Comparison of ENCODE assay signal across 8 cellular contexts in the genomic region with DNA sequence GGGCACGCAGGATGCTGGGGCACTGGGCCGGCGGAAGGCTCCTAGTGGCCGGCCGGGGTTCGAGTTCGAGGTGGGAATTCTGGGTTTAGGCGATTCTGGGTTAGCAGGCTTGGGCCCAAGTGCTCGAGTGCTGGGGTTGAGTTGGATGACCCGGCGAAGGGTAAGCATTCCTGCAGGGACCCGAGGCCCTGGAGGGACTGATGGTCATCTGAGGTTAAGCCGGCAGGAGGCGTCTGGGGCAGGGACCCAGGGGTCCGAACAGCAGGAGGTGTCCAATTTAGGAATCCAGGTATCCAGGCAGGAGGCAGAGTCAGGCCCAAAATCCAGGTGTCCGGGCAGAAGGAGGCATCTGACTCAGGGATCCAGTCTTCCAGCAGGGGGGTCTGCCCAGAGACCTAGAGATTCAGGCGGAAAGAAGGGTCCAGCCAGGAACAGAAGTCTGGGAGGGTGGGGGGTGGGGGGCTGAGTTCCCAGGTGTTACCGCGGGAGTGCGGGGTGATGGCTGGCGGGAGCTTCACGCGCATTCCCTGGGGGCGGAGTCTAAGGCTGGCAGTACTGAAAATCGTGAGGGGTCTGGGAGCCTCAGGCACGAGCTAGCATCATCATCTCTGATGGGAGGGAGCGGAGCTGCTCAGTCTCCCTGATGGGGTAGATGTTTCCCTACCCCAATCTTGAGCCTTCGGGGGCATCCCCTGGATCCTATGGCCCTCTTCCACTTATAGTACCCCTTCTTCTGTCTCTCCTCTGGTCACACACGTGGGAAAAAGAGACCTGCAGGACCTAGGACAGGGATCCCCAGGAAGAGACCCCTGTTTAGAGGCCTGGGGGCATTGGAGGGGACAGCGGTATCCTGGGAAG. TPM values are rescaled to one million over a fixed set of nuclear protein-coding genes. Genes with fewer than 3 reads are reported as not detected.
DNase-seq lines count a peak whose midpoint lies in the region; ATAC-seq and TF ChIP-seq lines count a peak whose summit lies in the region.

No MANE protein-coding gene starts in this region.

- no peak overlapping the region for H2AFZ ChIP-seq in neural cell (ENCODE audit: low read depth, low read length)

- H3K9me2 ChIP-seq in neural cell (ENCODE audit: insufficient read depth, low read length) = no peaks in the 10 kb centered on the region

- no peaks in the 10 kb centered on the region for H3K27me3 ChIP-seq in neural cell (ENCODE audit: insufficient read depth, low read depth, low read length)

- peak overlapping the region; percentile 75 for H3K4me3 ChIP-seq in neural cell (ENCODE audit: low read length)

- ATAC-seq in HG02938 (IDR thresholded peaks at IDR 0.05; ENCODE audit: unreplicated experiment) = no peak

- H3K9me3 Mint-ChIP-seq in dendritic cell treated with granulocyte-macrophage colony-stimulating factor and Interleukin-4, amounts not matched to agents 40 ng/mL and 50 ng/mL, for 4 days = no peaks in the 10 kb centered on the region

- no peaks in the 10 kb centered on the region for H3K36me3 Mint-ChIP-seq in dendritic cell treated with granulocyte-macrophage colony-stimulating factor and Interleukin-4, amounts not matched to agents 40 ng/mL and 50 ng/mL, for 4 days (ENCODE audit: low read depth)

- H3K27ac ChIP-seq in KOPT-K1 (ENCODE audit: low read depth, low read length, poor library complexity, severe bottlenecking) (peak overlapping the region; percentile 49), neural cell (ENCODE audit: low read length) (no peak overlapping the region)

- peak overlapping the region; percentile 67 for H3K4me2 ChIP-seq in neural cell (ENCODE audit: low read length)

- intact Hi-C loops in dendritic cell treated with granulocyte-macrophage colony-stimulating factor and Interleukin-4, amounts not matched to agents 40 ng/mL and 50 ng/mL, for 4 days (cut with micrococcal nuclease) = loop anchor here (1.0 kb wide), 2 partner anchors 36 to 93 kb away; no protein-coding TSS in a partner anchor

- peak overlapping the region; percentile 76 for H3K4me3 Mint-ChIP-seq in dendritic cell treated with granulocyte-macrophage colony-stimulating factor and Interleukin-4, amounts not matched to agents 40 ng/mL and 50 ng/mL, for 4 days

- DNase-seq in GM10266 (ENCODE audit: extremely low spot score) (no peak), hippocampal formation (lab: John Stamatoyannopoulos, UW) (no peak), SKM-1 treated with dmso at 0.1 percent for 144 hours (lab: John Stamatoyannopoulos, UW; ENCODE audit: unreplicated experiment) (no peak)
- no peak for DNase-seq in stimulated activated CD4-positive, alpha-beta T cell treated with anti-CD3 and anti-CD28 coated beads, Interleukin-4, amount 100 ng/mL, for 24 hours

- H3K79me2 ChIP-seq in neural cell (replicated peaks; ENCODE audit: insufficient read depth, low read length) = no peaks in the 10 kb centered on the region

- TF ChIP-seq RAD21 in neural cell (conservative IDR thresholded peaks at IDR 0.05) = no peak

- TF ChIP-seq CTCF in GM10266 (IDR thresholded peaks at IDR 0.05; ENCODE audit: control insufficient read depth, insufficient read depth, low read depth, missing control alignments) (peak; percentile 17), neural cell (IDR thresholded peaks at IDR 0.05; ENCODE audit: poor library complexity, severe bottlenecking) (no peak)

- peak overlapping the region; percentile 84 for H3K9ac ChIP-seq in neural cell (ENCODE audit: low read length)

- peak overlapping the region; percentile 74 for H3K27ac Mint-ChIP-seq in dendritic cell treated with granulocyte-macrophage colony-stimulating factor and Interleukin-4, amounts not matched to agents 40 ng/mL and 50 ng/mL, for 4 days

- no peaks in the 10 kb centered on the region for H4K20me1 ChIP-seq in neural cell (ENCODE audit: insufficient read depth)

- TF ChIP-seq EP300 in neural cell (conservative IDR thresholded peaks at IDR 0.05; ENCODE audit: poor library complexity, severe bottlenecking) = no peak

- H3K4me1 Mint-ChIP-seq in dendritic cell treated with granulocyte-macrophage colony-stimulating factor and Interleukin-4, amounts not matched to agents 40 ng/mL and 50 ng/mL, for 4 days (ENCODE audit: low read depth) = peaks cover 25% of the 10 kb centered on the region

- no peaks in the 10 kb centered on the region for H3F3A ChIP-seq in neural cell (ENCODE audit: insufficient read depth, low read length, poor library complexity, severe bottlenecking)

- H3K36me3 ChIP-seq in KOPT-K1 (ENCODE audit: insufficient read depth, low read length) (no peaks in the 10 kb centered on the region), neural cell (ENCODE audit: insufficient read depth, low read length) (no peaks in the 10 kb centered on the region)

- H3K27me3 Mint-ChIP-seq in dendritic cell treated with granulocyte-macrophage colony-stimulating factor and Interleukin-4, amounts not matched to agents 40 ng/mL and 50 ng/mL, for 4 days = peaks cover 38% of the 10 kb centered on the region

- H3K9me3 ChIP-seq in KOPT-K1 (ENCODE audit: insufficient read depth, low read length, poor library complexity, severe bottlenecking) (no peaks in the 10 kb centered on the region), neural cell (ENCODE audit: low read length) (no peaks in the 10 kb centered on the region)

TF ChIP-seq in neural cell, 6 proteins besides CTCF, POLR2A, EP300 and RAD21:
- TF ChIP-seq EZH2 (IDR thresholded peaks at IDR 0.05; ENCODE audit: borderline replicate concordance, insufficient read depth, low read length, poor library complexity, severe bottlenecking) = no peak
- no peak for TF ChIP-seq POLR2AphosphoS5 (IDR thresholded peaks at IDR 0.05)
- TF ChIP-seq MXI1 (conservative IDR thresholded peaks at IDR 0.05; ENCODE audit: poor library complexity, severe bottlenecking) = no peak
- no peak for TF ChIP-seq SMC3 (conservative IDR thresholded peaks at IDR 0.05; ENCODE audit: poor library complexity)
- TF ChIP-seq TAF1 (IDR thresholded peaks at IDR 0.05; ENCODE audit: low read depth) = no peak
TF ChIP-seq in neural cell: peak in this region for 0.

RNA-seq across cellular contexts. Expression of gene GPR3, which starts 0.6 kb away (rescaled TPM):
- polyA plus RNA-seq in neural cell = 0.12 and 0.54 TPM in 2 replicates
- polyA minus RNA-seq in neural cell = 1.2 and 2.7 TPM in 2 replicates

RNA-seq across cellular contexts. Expression of gene CD164L2, which starts 9.9 kb away (rescaled TPM):
- not detected in 2 replicates for polyA plus RNA-seq in neural cell
- polyA minus RNA-seq in neural cell = not detected in 2 replicates

RNA-seq across cellular contexts. Expression of gene FCN3, which starts 18.4 kb away (rescaled TPM):
- polyA plus RNA-seq in neural cell = not detected in 2 replicates
- not detected in 2 replicates for polyA minus RNA-seq in neural cell

RNA-seq across cellular contexts. Expression of gene MAP3K6, which starts 26.2 kb away (rescaled TPM):
- polyA plus RNA-seq in neural cell = 1.6 and 4.4 TPM in 2 replicates
- 1.2 and 1.6 TPM in 2 replicates for polyA minus RNA-seq in neural cell

RNA-seq across cellular contexts. Expression of gene SYTL1, which starts 51.2 kb away (rescaled TPM):
- not detected in 2 replicates for polyA plus RNA-seq in neural cell
- polyA minus RNA-seq in neural cell = 0.46 TPM in 1 of 2 replicates, not detected in the other
